In genomic region chr9:94322342-94322940, GRCh38 we compare ENCODE assay signal across 5 cellular contexts. TPM values are rescaled to one million over a fixed set of nuclear protein-coding genes. Genes with fewer than 3 reads are reported as not detected.
"Had no signal": no experiment of that assay in that cellular context is flagged by ENCODE, and none has a peak within 500 bp of the region (broad histone marks: within the 10 kb centered on the region; RNA-seq: fewer than 3 reads in every experiment).

No MANE protein-coding gene starts in this region.

RNA-seq across cellular contexts. Expression of gene NUTM2F, which starts 6.0 kb away (rescaled TPM):
- total RNA-seq: M059J, PC-3, Peyer's patch, SJSA1 had no signal
- polyA plus RNA-seq: SK-N-SH had no signal
